In genomic region chr4:80454561-80454960, GRCh38 we compare ENCODE assay signal across 1 cellular context.
TF ChIP-seq lines count a peak whose summit lies in the region.

No MANE protein-coding gene starts in this region.

TF ChIP-seq in IMR-90, 13 proteins besides CTCF, POLR2A, EP300 and RAD21 (continued from another document):
- TF ChIP-seq RCOR1 (IDR thresholded peaks at IDR 0.05; ENCODE audit: insufficient replicate concordance, low read length) (no peak), FOS (IDR thresholded peaks at IDR 0.05; ENCODE audit: low read depth, low read length) (no peak), CEBPB (IDR thresholded peaks at IDR 0.05; ENCODE audit: low read depth, low read length) (no peak), MXI1 (IDR thresholded peaks at IDR 0.05; ENCODE audit: borderline replicate concordance, low read depth, low read length) (no peak), MAFK (IDR thresholded peaks at IDR 0.05; ENCODE audit: low read depth, low read length) (no peak), ELK1 (IDR thresholded peaks at IDR 0.05; ENCODE audit: borderline replicate concordance, low read depth, low read length) (no peak), RFX5 (IDR thresholded peaks at IDR 0.05; ENCODE audit: low read depth, low read length) (no peak), NFE2L2 (IDR thresholded peaks at IDR 0.05; ENCODE audit: low read depth, low read length) (no peak), SMC3 (IDR thresholded peaks at IDR 0.05; ENCODE audit: low read depth, low read length) (no peak), MAZ (IDR thresholded peaks at IDR 0.05; ENCODE audit: borderline replicate concordance, low read depth, low read length) (no peak), CHD1 (IDR thresholded peaks at IDR 0.05; ENCODE audit: low read depth, low read length) (no peak), BHLHE40 (IDR thresholded peaks at IDR 0.05; ENCODE audit: low read depth, low read length) (no peak)
